8 cellular contexts compared by ENCODE assay signal in genomic region chr11:65262775-65263174, GRCh38. TPM values are rescaled to one million over a fixed set of nuclear protein-coding genes. Genes with fewer than 3 reads are reported as not detected.
DNase-seq lines count a peak whose midpoint lies in the region; ATAC-seq and TF ChIP-seq lines count a peak whose summit lies in the region.

No MANE protein-coding gene starts in this region.

- H3K4me3 Mint-ChIP-seq in CD8-positive, alpha-beta T cell, result peak overlapping the region; percentile 93
- H3K4me3 Mint-ChIP-seq in nephron progenitor cell, result peak overlapping the region; percentile 94

- no peak for ATAC-seq in CD8-positive, alpha-beta T cell

- H3K4me3 ChIP-seq in CD8-positive, alpha-beta T cell (ENCODE audit: low read depth, low read length), result peak overlapping the region; percentile 79
- H3K4me3 ChIP-seq in MG63 (peak overlapping the region; percentile 83), choroid plexus epithelial cell (ENCODE audit: low read depth, low read length) (peak overlapping the region; percentile 82)

- H3K27ac Mint-ChIP-seq in CD8-positive, alpha-beta T cell, result peak overlapping the region; percentile 95
- H3K27ac Mint-ChIP-seq in nephron progenitor cell, result no peak overlapping the region

- no peak for DNase-seq in CD8-positive, alpha-beta T cell
- DNase-seq in MG63 (no peak), choroid plexus epithelial cell (ENCODE audit: low read depth) (no peak), nephron progenitor cell (no peak), NCI-H1092 treated with DMSO at 0.1 percent for 48 hours (lab: John Stamatoyannopoulos, UW) (no peak), dermis blood vessel endothelial cell (no peak), GM10266 (ENCODE audit: extremely low spot score) (no peak)
- no peak for DNase-seq in activated CD8-positive, alpha-beta memory T cell treated with anti-CD3 and anti-CD28 coated beads, Interleukin-2, amount 50 U/mL, for 48 hours

- no peak for TF ChIP-seq CTCF in CD8-positive, alpha-beta T cell (IDR thresholded peaks at IDR 0.05)
- TF ChIP-seq CTCF in choroid plexus epithelial cell (conservative IDR thresholded peaks at IDR 0.05; ENCODE audit: low read depth, low read length) (no peak), nephron progenitor cell (IDR thresholded peaks at IDR 0.05) (no peak), GM10266 (IDR thresholded peaks at IDR 0.05; ENCODE audit: control insufficient read depth, insufficient read depth, low read depth, missing control alignments) (no peak)

- no peaks in the 10 kb centered on the region for H3K9me3 ChIP-seq in CD8-positive, alpha-beta T cell (ENCODE audit: low read length)
- no peaks in the 10 kb centered on the region for H3K9me3 ChIP-seq in MG63

- no peaks in the 10 kb centered on the region for H3K27me3 Mint-ChIP-seq in CD8-positive, alpha-beta T cell (ENCODE audit: low read depth)
- peaks cover 11% of the 10 kb centered on the region for H3K27me3 Mint-ChIP-seq in nephron progenitor cell (ENCODE audit: low read depth, poor library complexity)

- no peaks in the 10 kb centered on the region for H3K9me3 Mint-ChIP-seq in CD8-positive, alpha-beta T cell
- no peaks in the 10 kb centered on the region for H3K9me3 Mint-ChIP-seq in nephron progenitor cell

- peaks cover 43% of the 10 kb centered on the region for H3K4me1 Mint-ChIP-seq in CD8-positive, alpha-beta T cell (ENCODE audit: low read depth)
- peaks cover 42% of the 10 kb centered on the region for H3K4me1 Mint-ChIP-seq in nephron progenitor cell

- POLR2A ChIA-PET in CD8-positive, alpha-beta T cell (lab: Charles Lee), result interaction anchor here (0.7 to 1.6 kb wide), 5 partner anchors 59 to 746 kb away, joined by 3 to 7 read pairs (median 4); partner anchors contain the start of genes SF1 and ZNHIT2

- intact Hi-C loops in CD8-positive, alpha-beta T cell (cut with DNase I, micrococcal nuclease), result loop anchor here (5.0 to 10.0 kb wide), 5 partner anchors 50 to 1352 kb away; partner anchors contain the start of genes CDC42EP2 (in 1 of the 2), DPF2 (in 1 of the 2), RBM14 (in 1 of the 2) and SYVN1 (in 1 of the 2)

- H3K36me3 ChIP-seq in CD8-positive, alpha-beta T cell (ENCODE audit: insufficient read depth, low read length), result no peaks in the 10 kb centered on the region
- H3K36me3 ChIP-seq in MG63, result peaks cover 14% of the 10 kb centered on the region

- CTCF ChIA-PET in CD8-positive, alpha-beta T cell (lab: Charles Lee), result interaction anchor here (0.5 to 2.2 kb wide), 4 partner anchors 20 to 67 kb away, joined by 3 to 16 read pairs (median 4); partner anchors contain the start of gene CDC42EP2

- H3K4me1 ChIP-seq in CD8-positive, alpha-beta T cell (ENCODE audit: insufficient read depth, low read length), result peaks cover 14% of the 10 kb centered on the region

- no peak overlapping the region for H3K27ac ChIP-seq in CD8-positive, alpha-beta T cell (ENCODE audit: low read depth, low read length)

- peaks cover 35% of the 10 kb centered on the region for H3K36me3 Mint-ChIP-seq in CD8-positive, alpha-beta T cell
- H3K36me3 Mint-ChIP-seq in nephron progenitor cell (ENCODE audit: low read depth), result peaks cover 32% of the 10 kb centered on the region

- H3K27me3 ChIP-seq in CD8-positive, alpha-beta T cell (ENCODE audit: insufficient read depth, low read length), result no peaks in the 10 kb centered on the region
- H3K27me3 ChIP-seq in MG63, result no peaks in the 10 kb centered on the region

RNA-seq across cellular contexts. Expression of gene POLA2, which starts 1.0 kb away (rescaled TPM):
- total RNA-seq in CD8-positive, alpha-beta T cell, result 1 to 10 TPM; 8.5 to 9.3 TPM
- total RNA-seq in MG63 (2014; rRNA removed; shearing (Covaris generic); ENCODE audit: low replicate concordance), result 4.6 and 8.9 TPM in 2 replicates
- 8.2 and 12.1 TPM in 2 replicates for total RNA-seq in dermis blood vessel endothelial cell

RNA-seq across cellular contexts. Expression of gene CDC42EP2, which starts 51.9 kb away (rescaled TPM):
- total RNA-seq in CD8-positive, alpha-beta T cell, result under 1 TPM; 0.67 to 0.76 TPM
- total RNA-seq in MG63 (2014; rRNA removed; shearing (Covaris generic); ENCODE audit: low replicate concordance), result 10.3 and 19.1 TPM in 2 replicates
- total RNA-seq in dermis blood vessel endothelial cell, result 11.4 and 12.3 TPM in 2 replicates
